ENCODE assay signal across 8 cellular contexts in genomic region chr4:24584175-24584850, GRCh38. TPM values are rescaled to one million over a fixed set of nuclear protein-coding genes. Genes with fewer than 3 reads are reported as not detected.
DNase-seq lines count a peak whose midpoint lies in the region; ATAC-seq and TF ChIP-seq lines count a peak whose summit lies in the region.

DHX15 (minus strand) TSS chr4:24584554; CDS start chr4:24584393, 161 bp downstream.

- H3K27me3 ChIP-seq in left lung = no peaks in the 10 kb centered on the region

- H3K4me1 ChIP-seq in left lung = peaks cover 10 to 43% of the 10 kb centered on the region in 2 donors

- ATAC-seq in GM19395 (IDR thresholded peaks at IDR 0.05; ENCODE audit: unreplicated experiment) = peak; percentile 86
- ATAC-seq in HG03565 (IDR thresholded peaks at IDR 0.05; ENCODE audit: unreplicated experiment) = peak; percentile 83
- ATAC-seq in left lung = peak; percentile 96

- peaks cover 3 to 12% of the 10 kb centered on the region in 2 donors for H3K36me3 Mint-ChIP-seq in CD14-positive monocyte

- peaks cover 0 to under 1% of the 10 kb centered on the region in 2 donors for H3K9me3 ChIP-seq in left lung

- intact Hi-C loops in CD14-positive monocyte (cut with micrococcal nuclease) = loop anchor here (5.0 to 10.0 kb wide), 3 partner anchors 578 to 730 kb away; partner anchors contain the start of genes PI4K2B (in 1 of the 2), SEPSECS (in 1 of the 2) and ZCCHC4 (in 1 of the 2)
- intact Hi-C loops in left lung (cut with DNase I) = no loop called here

- H3K4me3 Mint-ChIP-seq in CD14-positive monocyte = peak within 1 kb of the TSS; percentile 96 to 99

- peak within 1 kb of the TSS; percentile 76 to 86 for H3K4me3 ChIP-seq in left lung

- H3K4me1 Mint-ChIP-seq in CD14-positive monocyte = peaks cover 33% of the 10 kb centered on the region

- H3K27ac Mint-ChIP-seq in CD14-positive monocyte = peak within 1 kb of the TSS; percentile 91 to 99 (median 96)

- peak within 1 kb of the TSS; percentile 88 to 96 for H3K27ac ChIP-seq in left lung

- TF ChIP-seq CTCF in CD14-positive monocyte (IDR thresholded peaks at IDR 0.05) = no peak
- TF ChIP-seq CTCF in left lung (IDR thresholded peaks at IDR 0.05) = no peak

- H3K9me3 Mint-ChIP-seq in CD14-positive monocyte = peaks cover 0 to 8% (median 4%) of the 10 kb centered on the region in 7 donors

- DNase-seq in CD14-positive monocyte (ENCODE audit: low spot score) (peak; percentile 96), NCI-H774 (lab: John Stamatoyannopoulos, UW) (peak; percentile 94), dermis blood vessel endothelial cell (peak; percentile 98), left lung (peak; percentile 96 to 98)
- DNase-seq in activated CD4-positive, alpha-beta T cell treated with anti-CD3 and anti-CD28 coated beads, Interleukin-2, amount 50 U/mL, for 48 hours = peak; percentile 89 to 92
- peak; percentile 87 to 91 for DNase-seq in stimulated activated CD4-positive, alpha-beta T cell treated with anti-CD3 and anti-CD28 coated beads, Interleukin-2, amount 100 ng/mL, for 48 hours

- H3K36me3 ChIP-seq in left lung = peaks cover 0 to 7% of the 10 kb centered on the region in 2 donors

- no peaks in the 10 kb centered on the region for H3K27me3 Mint-ChIP-seq in CD14-positive monocyte (ENCODE audit: low read depth in 3 of 3)

RNA-seq across cellular contexts. Expression of gene DHX15, which starts in this region (rescaled TPM):
- polyA plus RNA-seq in CD14-positive monocyte = 10 to 100 TPM; 27.2 to 37.5 TPM
- total RNA-seq in dermis blood vessel endothelial cell (161 and 222 TPM in 2 replicates), left lung (100 to 1,000 TPM in 1 of 2 donors, 10 to 100 TPM in 1; 89.8 to 128 TPM)

Comparison
In these comparisons a context has a peak if more than half of its experiments do, and no peak if none do; other contexts are left out.
1. Peak in every context shown above with its lines: DNase-seq, ATAC-seq, H3K4me3 ChIP-seq and H3K27ac ChIP-seq.
2. intact Hi-C loops: an anchor here in CD14-positive monocyte (5.0 to 10.0 kb wide); none called in left lung.